In the genomic region with DNA sequence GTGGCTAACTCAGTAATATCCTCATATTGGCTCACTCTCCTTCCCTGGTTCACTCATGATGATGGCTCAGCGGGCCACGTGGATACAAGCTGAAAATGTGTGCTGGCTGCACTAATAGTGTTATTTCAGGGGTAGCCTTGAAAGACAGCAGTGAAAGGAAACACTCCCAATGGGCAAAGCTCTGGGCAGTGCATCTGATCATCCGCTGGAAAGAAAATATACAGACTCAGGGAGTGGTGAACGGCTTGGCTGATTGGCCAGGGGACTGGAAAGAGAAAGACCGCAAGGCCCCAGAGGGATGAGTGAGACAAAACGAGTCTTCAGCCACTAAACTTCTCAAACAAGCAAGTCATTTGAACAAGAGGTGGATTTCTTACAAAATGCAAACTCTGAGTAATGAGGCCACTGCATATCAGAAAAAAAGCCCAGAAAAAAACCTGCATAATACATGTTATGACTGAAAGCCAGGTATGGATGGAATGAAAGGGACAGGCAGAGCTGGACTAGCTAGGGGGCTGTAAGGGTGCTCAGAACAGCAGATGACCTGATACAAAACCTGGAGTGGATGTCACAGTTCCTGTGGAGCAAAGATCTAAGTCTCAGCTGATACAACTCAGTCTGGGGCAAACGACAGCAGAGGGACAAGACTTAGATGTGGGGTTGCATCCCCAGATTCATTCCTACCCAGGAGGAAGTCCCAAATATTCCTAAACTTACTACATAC, we compare ENCODE assay signal across 1 cellular context.
TF ChIP-seq lines count a peak whose summit lies in the region.

No MANE protein-coding gene starts in this region.

TF ChIP-seq in GM12878, 131 proteins besides CTCF, POLR2A, EP300 and RAD21 (continued from another document):
- TF ChIP-seq, protein P1, sequence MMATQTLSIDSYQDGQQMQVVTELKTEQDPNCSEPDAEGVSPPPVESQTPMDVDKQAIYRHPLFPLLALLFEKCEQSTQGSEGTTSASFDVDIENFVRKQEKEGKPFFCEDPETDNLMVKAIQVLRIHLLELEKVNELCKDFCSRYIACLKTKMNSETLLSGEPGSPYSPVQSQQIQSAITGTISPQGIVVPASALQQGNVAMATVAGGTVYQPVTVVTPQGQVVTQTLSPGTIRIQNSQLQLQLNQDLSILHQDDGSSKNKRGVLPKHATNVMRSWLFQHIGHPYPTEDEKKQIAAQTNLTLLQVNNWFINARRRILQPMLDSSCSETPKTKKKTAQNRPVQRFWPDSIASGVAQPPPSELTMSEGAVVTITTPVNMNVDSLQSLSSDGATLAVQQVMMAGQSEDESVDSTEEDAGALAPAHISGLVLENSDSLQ (IDR thresholded peaks at IDR 0.05), result peak; percentile 18; the same call in 1 of the 2 replicates
- TF ChIP-seq, protein P2, sequence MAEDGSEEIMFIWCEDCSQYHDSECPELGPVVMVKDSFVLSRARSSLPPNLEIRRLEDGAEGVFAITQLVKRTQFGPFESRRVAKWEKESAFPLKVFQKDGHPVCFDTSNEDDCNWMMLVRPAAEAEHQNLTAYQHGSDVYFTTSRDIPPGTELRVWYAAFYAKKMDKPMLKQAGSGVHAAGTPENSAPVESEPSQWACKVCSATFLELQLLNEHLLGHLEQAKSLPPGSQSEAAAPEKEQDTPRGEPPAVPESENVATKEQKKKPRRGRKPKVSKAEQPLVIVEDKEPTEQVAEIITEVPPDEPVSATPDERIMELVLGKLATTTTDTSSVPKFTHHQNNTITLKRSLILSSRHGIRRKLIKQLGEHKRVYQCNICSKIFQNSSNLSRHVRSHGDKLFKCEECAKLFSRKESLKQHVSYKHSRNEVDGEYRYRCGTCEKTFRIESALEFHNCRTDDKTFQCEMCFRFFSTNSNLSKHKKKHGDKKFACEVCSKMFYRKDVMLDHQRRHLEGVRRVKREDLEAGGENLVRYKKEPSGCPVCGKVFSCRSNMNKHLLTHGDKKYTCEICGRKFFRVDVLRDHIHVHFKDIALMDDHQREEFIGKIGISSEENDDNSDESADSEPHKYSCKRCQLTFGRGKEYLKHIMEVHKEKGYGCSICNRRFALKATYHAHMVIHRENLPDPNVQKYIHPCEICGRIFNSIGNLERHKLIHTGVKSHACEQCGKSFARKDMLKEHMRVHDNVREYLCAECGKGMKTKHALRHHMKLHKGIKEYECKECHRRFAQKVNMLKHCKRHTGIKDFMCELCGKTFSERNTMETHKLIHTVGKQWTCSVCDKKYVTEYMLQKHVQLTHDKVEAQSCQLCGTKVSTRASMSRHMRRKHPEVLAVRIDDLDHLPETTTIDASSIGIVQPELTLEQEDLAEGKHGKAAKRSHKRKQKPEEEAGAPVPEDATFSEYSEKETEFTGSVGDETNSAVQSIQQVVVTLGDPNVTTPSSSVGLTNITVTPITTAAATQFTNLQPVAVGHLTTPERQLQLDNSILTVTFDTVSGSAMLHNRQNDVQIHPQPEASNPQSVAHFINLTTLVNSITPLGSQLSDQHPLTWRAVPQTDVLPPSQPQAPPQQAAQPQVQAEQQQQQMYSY (CRISPR knock-in tag; IDR thresholded peaks at IDR 0.05), result no peak
- TF ChIP-seq SP1 (IDR thresholded peaks at IDR 0.05; ENCODE audit: low read depth, low read length), result peak; percentile 43
